34 cellular contexts compared by ENCODE assay signal in genomic region chr12:132225214-132225613, GRCh38.
"Had no signal": no experiment of that assay in that cellular context is flagged by ENCODE, and none has a peak within 500 bp of the region (broad histone marks: within the 10 kb centered on the region; RNA-seq: fewer than 3 reads in every experiment).

No MANE protein-coding gene starts in this region.

- H3K9me3 ChIP-seq: ascending aorta, breast epithelium, gastrocnemius medialis had no signal

- ATAC-seq: activated CD4-positive, alpha-beta T cell treated with anti-CD3 and anti-CD28 coated beads for 36 hours; activated CD8-positive, alpha-beta memory T cell treated with anti-CD3 and anti-CD28 coated beads, Interleukin-2, amount 10 ng/mL, durations not matched to agents 7 days and 5 days; foreskin keratinocyte; gastrocnemius medialis; T-helper 17 cell had no signal

- H3K9me3 Mint-ChIP-seq: activated CD4-positive, alpha-beta memory T cell treated with anti-CD3 and anti-CD28 coated beads for 36 hours; activated CD4-positive, alpha-beta T cell treated with anti-CD3 and anti-CD28 coated beads, Interleukin-2, amount 10 ng/mL, durations not matched to agents 24 days and 14 days; activated naive CD4-positive, alpha-beta T cell treated with anti-CD3 and anti-CD28 coated beads, Interleukin-2, amount 10 ng/mL, durations not matched to agents 7 days and 5 days; activated naive CD4-positive, alpha-beta T cell treated with anti-CD3 and anti-CD28 coated beads, Interleukin-2, amount 50 U/mL, for 72 hours; activated naive CD8-positive, alpha-beta T cell treated with anti-CD3 and anti-CD28 coated beads, Interleukin-2, amount 10 ng/mL, durations not matched to agents 7 days and 5 days; activated T-helper 1 cell treated with anti-CD3 and anti-CD28 coated beads, Interleukin-12 subunit alpha, Interleukin-12 subunit beta, Interleukin-2, Interleukin-4 antibody, amounts not matched to agents 30 ng/mL and 10 ng/mL and 1 ng/mL, durations not matched to agents 14 hours and 24 hours and 36 hours; dendritic cell treated with granulocyte-macrophage colony-stimulating factor and Interleukin-4, amounts not matched to agents 40 ng/mL and 50 ng/mL, for 4 days had no signal

- H3K36me3 ChIP-seq: ascending aorta, breast epithelium, cardiac muscle cell, esophagus muscularis mucosa, gastrocnemius medialis, heart left ventricle had no signal

- DNase-seq: activated CD4-positive, alpha-beta memory T cell treated with anti-CD3 and anti-CD28 coated beads for 36 hours; activated CD4-positive, alpha-beta T cell treated with anti-CD3 and anti-CD28 coated beads for 36 hours; activated CD4-positive, alpha-beta T cell treated with anti-CD3 and anti-CD28 coated beads, Interleukin-2, amount 10 ng/mL, durations not matched to agents 24 days and 14 days; activated CD4-positive, CD25-positive, alpha-beta regulatory T cell; activated CD4-positive, CD25-positive, alpha-beta regulatory T cell treated with anti-CD3 and anti-CD28 coated beads, Interleukin-2, amount 50 U/mL, for 72 hours; activated CD8-positive, alpha-beta memory T cell treated with anti-CD3 and anti-CD28 coated beads, Interleukin-2, amount 10 ng/mL, durations not matched to agents 7 days and 5 days; activated CD8-positive, alpha-beta memory T cell treated with anti-CD3 and anti-CD28 coated beads, Interleukin-2, amount 50 U/mL, for 4 hours; activated CD8-positive, alpha-beta T cell treated with anti-CD3 and anti-CD28 coated beads, Interleukin-2, amount 10 ng/mL, durations not matched to agents 7 days and 5 days; activated gamma-delta T cell; activated naive CD4-positive, alpha-beta T cell; activated naive CD4-positive, alpha-beta T cell treated with anti-CD3 and anti-CD28 coated beads, Interleukin-2, amount 10 ng/mL, durations not matched to agents 7 days and 5 days; activated naive CD8-positive, alpha-beta T cell treated with anti-CD3 and anti-CD28 coated beads, Interleukin-2, amount 10 ng/mL, durations not matched to agents 7 days and 5 days; activated T-cell treated with anti-CD3 and anti-CD28 coated beads, Interleukin-2, amount 50 U/mL, for 1 hour; activated T-cell treated with anti-CD3 and anti-CD28 coated beads, Interleukin-2, amount 50 U/mL, for 48 hours; central memory CD4-positive, alpha-beta T cell; cerebellar nuclear complex; dorsolateral prefrontal cortex; effector memory CD4-positive, alpha-beta T cell; erythroblast; foreskin keratinocyte; gastrocnemius medialis; glutamatergic neuron; heart left ventricle; T-helper 1 cell; T-helper 17 cell had no signal

- H3K4me3 ChIP-seq: ascending aorta, breast epithelium, cardiac muscle cell, coronary artery, dorsolateral prefrontal cortex, esophagus muscularis mucosa, gastrocnemius medialis, heart left ventricle had no signal

- H3K4me1 ChIP-seq: ascending aorta, breast epithelium, foreskin keratinocyte, gastrocnemius medialis, heart left ventricle had no signal

- H3K27ac Mint-ChIP-seq: activated CD4-positive, alpha-beta memory T cell treated with anti-CD3 and anti-CD28 coated beads for 36 hours; activated CD4-positive, alpha-beta T cell treated with anti-CD3 and anti-CD28 coated beads for 36 hours; activated CD4-positive, alpha-beta T cell treated with anti-CD3 and anti-CD28 coated beads, Interleukin-2, amount 10 ng/mL, durations not matched to agents 24 days and 14 days; activated CD8-positive, alpha-beta memory T cell treated with anti-CD3 and anti-CD28 coated beads, Interleukin-2, amount 10 ng/mL, durations not matched to agents 7 days and 5 days; activated CD8-positive, alpha-beta T cell treated with anti-CD3 and anti-CD28 coated beads, Interleukin-2, amount 10 ng/mL, durations not matched to agents 7 days and 5 days; activated naive CD4-positive, alpha-beta T cell treated with anti-CD3 and anti-CD28 coated beads, Interleukin-2, amount 10 ng/mL, durations not matched to agents 7 days and 5 days; activated naive CD4-positive, alpha-beta T cell treated with anti-CD3 and anti-CD28 coated beads, Interleukin-2, amount 50 U/mL, for 72 hours; activated naive CD8-positive, alpha-beta T cell treated with anti-CD3 and anti-CD28 coated beads, Interleukin-2, amount 10 ng/mL, durations not matched to agents 7 days and 5 days; activated T-helper 1 cell treated with anti-CD3 and anti-CD28 coated beads, Interleukin-12 subunit alpha, Interleukin-12 subunit beta, Interleukin-2, Interleukin-4 antibody, amounts not matched to agents 30 ng/mL and 10 ng/mL and 1 ng/mL, durations not matched to agents 14 hours and 24 hours and 36 hours; brain; dendritic cell treated with granulocyte-macrophage colony-stimulating factor and Interleukin-4, amounts not matched to agents 40 ng/mL and 50 ng/mL, for 4 days; T-helper 17 cell had no signal

- H3K27ac ChIP-seq: ascending aorta, breast epithelium, cardiac muscle cell, coronary artery, dorsolateral prefrontal cortex, esophagus muscularis mucosa, foreskin keratinocyte, gastrocnemius medialis, heart left ventricle had no signal

- H3K4me3 Mint-ChIP-seq: activated CD4-positive, alpha-beta memory T cell treated with anti-CD3 and anti-CD28 coated beads for 36 hours; activated CD4-positive, alpha-beta T cell treated with anti-CD3 and anti-CD28 coated beads for 36 hours; activated CD4-positive, alpha-beta T cell treated with anti-CD3 and anti-CD28 coated beads, Interleukin-2, amount 10 ng/mL, durations not matched to agents 24 days and 14 days; activated CD8-positive, alpha-beta memory T cell treated with anti-CD3 and anti-CD28 coated beads, Interleukin-2, amount 10 ng/mL, durations not matched to agents 7 days and 5 days; activated CD8-positive, alpha-beta T cell treated with anti-CD3 and anti-CD28 coated beads, Interleukin-2, amount 10 ng/mL, durations not matched to agents 7 days and 5 days; activated naive CD4-positive, alpha-beta T cell treated with anti-CD3 and anti-CD28 coated beads, Interleukin-2, amount 10 ng/mL, durations not matched to agents 7 days and 5 days; activated naive CD8-positive, alpha-beta T cell treated with anti-CD3 and anti-CD28 coated beads, Interleukin-2, amount 10 ng/mL, durations not matched to agents 7 days and 5 days; activated T-helper 1 cell treated with anti-CD3 and anti-CD28 coated beads, Interleukin-12 subunit alpha, Interleukin-12 subunit beta, Interleukin-2, Interleukin-4 antibody, amounts not matched to agents 30 ng/mL and 10 ng/mL and 1 ng/mL, durations not matched to agents 14 hours and 24 hours and 36 hours; brain; dendritic cell treated with granulocyte-macrophage colony-stimulating factor and Interleukin-4, amounts not matched to agents 40 ng/mL and 50 ng/mL, for 4 days; T-helper 17 cell had no signal

- H3K36me3 Mint-ChIP-seq: activated CD4-positive, alpha-beta memory T cell treated with anti-CD3 and anti-CD28 coated beads for 36 hours; activated CD8-positive, alpha-beta memory T cell treated with anti-CD3 and anti-CD28 coated beads, Interleukin-2, amount 10 ng/mL, durations not matched to agents 7 days and 5 days; activated naive CD4-positive, alpha-beta T cell treated with anti-CD3 and anti-CD28 coated beads, Interleukin-2, amount 10 ng/mL, durations not matched to agents 7 days and 5 days; activated naive CD4-positive, alpha-beta T cell treated with anti-CD3 and anti-CD28 coated beads, Interleukin-2, amount 50 U/mL, for 72 hours; activated naive CD8-positive, alpha-beta T cell treated with anti-CD3 and anti-CD28 coated beads, Interleukin-2, amount 10 ng/mL, durations not matched to agents 7 days and 5 days; brain had no signal
